ENCODE assay signal across 19 cellular contexts in the genomic region with DNA sequence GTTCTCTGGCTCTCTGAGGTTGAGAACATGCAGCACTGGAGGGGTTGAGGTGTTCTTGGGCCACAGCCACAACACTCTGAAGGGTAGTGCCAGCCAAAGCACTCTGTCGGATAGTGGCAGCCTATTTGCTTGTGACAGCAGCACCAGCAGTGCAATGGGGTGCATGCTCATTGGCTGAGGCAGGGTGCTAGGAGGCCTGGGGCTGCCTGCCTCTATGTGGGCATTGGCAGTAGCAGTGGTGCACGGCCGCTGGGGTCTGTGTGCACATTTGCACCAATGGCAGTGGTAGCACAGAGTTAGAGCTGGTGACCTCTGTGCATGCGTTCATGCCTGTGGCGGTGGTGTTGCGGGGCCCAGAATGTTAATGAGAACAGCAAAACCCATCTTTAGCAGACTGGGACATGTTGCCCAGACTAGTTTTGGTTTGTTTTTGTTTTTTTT. TPM values are rescaled to one million over a fixed set of nuclear protein-coding genes. Genes with fewer than 3 reads are reported as not detected.
DNase-seq lines count a peak whose midpoint lies in the region; ATAC-seq and TF ChIP-seq lines count a peak whose summit lies in the region.
"Had no signal": no experiment of that assay in that cellular context is flagged by ENCODE, and none has a peak within 500 bp of the region (broad histone marks: within the 10 kb centered on the region; RNA-seq: fewer than 3 reads in every experiment).

No MANE protein-coding gene starts in this region.

- TF ChIP-seq CTCF in endothelial cell (IDR thresholded peaks at IDR 0.05; ENCODE audit: unreplicated experiment), result no peak

- no peak overlapping the region for H3K4me3 Mint-ChIP-seq in CD4-positive, alpha-beta memory T cell
- H3K4me3 Mint-ChIP-seq in endothelial cell (ENCODE audit: unreplicated experiment), result peak overlapping the region; percentile 62
- no peak overlapping the region for H3K4me3 Mint-ChIP-seq in stimulated activated effector memory CD8-positive, alpha-beta T cell treated with anti-CD3 and anti-CD28 coated beads, Interleukin-12 subunit alpha, Interleukin-12 subunit beta, amount 100 ng/mL, for 72 hours
- no peak overlapping the region for H3K4me3 Mint-ChIP-seq in activated naive CD8-positive, alpha-beta T cell treated with anti-CD3 and anti-CD28 coated beads for 36 hours
- H3K4me3 Mint-ChIP-seq: CD14-positive monocyte; CD8-positive, alpha-beta T cell; HFFc6 had no signal

- ATAC-seq in Right ventricle myocardium superior (ENCODE audit: poor library complexity), result peak; percentile 18
- no peak for ATAC-seq in stimulated activated effector memory CD8-positive, alpha-beta T cell treated with anti-CD3 and anti-CD28 coated beads, Interleukin-12 subunit alpha, Interleukin-12 subunit beta, amount 100 ng/mL, for 72 hours
- ATAC-seq: CD8-positive, alpha-beta T cell; HCT116 had no signal

- no peaks in the 10 kb centered on the region for H3K27me3 ChIP-seq in CD4-positive, alpha-beta memory T cell (ENCODE audit: insufficient read depth, low read length)
- H3K27me3 ChIP-seq: BLaER1 had no signal

- H3K9me3 ChIP-seq in CD4-positive, alpha-beta memory T cell (ENCODE audit: control insufficient read depth in 1 of 2, low read length in 2 of 2), result no peaks in the 10 kb centered on the region
- H3K9me3 ChIP-seq: BLaER1 had no signal

- H3K27ac ChIP-seq in CD4-positive, alpha-beta memory T cell (ENCODE audit: low read depth, low read length), result no peak overlapping the region
- H3K27ac ChIP-seq: BLaER1, HL-60 had no signal

- no peak overlapping the region for H3K4me3 ChIP-seq in CD4-positive, alpha-beta memory T cell (ENCODE audit: low read length in 2 of 2)
- H3K4me3 ChIP-seq: BLaER1 had no signal

- DNase-seq in Right ventricle myocardium superior, result no peak
- DNase-seq in cardiac septum (ENCODE audit: low spot score), result no peak
- DNase-seq in CD4-positive, alpha-beta memory T cell, result no peak
- no peak for DNase-seq in endothelial cell (ENCODE audit: low spot score)
- DNase-seq in stimulated activated effector memory CD8-positive, alpha-beta T cell treated with anti-CD3 and anti-CD28 coated beads, Interleukin-12 subunit alpha, Interleukin-12 subunit beta, amount 100 ng/mL, for 72 hours (ENCODE audit: low spot score in 2 of 2), result no peak
- no peak for DNase-seq in activated naive CD8-positive, alpha-beta T cell treated with anti-CD3 and anti-CD28 coated beads for 36 hours
- no peak for DNase-seq in posterior vena cava (ENCODE audit: low spot score)
- DNase-seq: 8988T; Calu3; CD8-positive, alpha-beta T cell; DMS79 treated with DMSO at 0.1 percent for 48 hours; GF-D8; GOT3; H7; HFFc6 had no signal

- peaks cover 32% of the 10 kb centered on the region for H3K36me3 ChIP-seq in CD4-positive, alpha-beta memory T cell (ENCODE audit: insufficient read depth, low read length)

- peaks cover 6% of the 10 kb centered on the region for H3K4me1 ChIP-seq in CD4-positive, alpha-beta memory T cell (ENCODE audit: insufficient read depth, low read length)

- intact Hi-C loops in Right ventricle myocardium superior (cut with DNase I), result loop anchor here (10.0 kb wide), 1 partner anchor 48 kb away; no protein-coding TSS in a partner anchor
- intact Hi-C loops in cardiac septum (cut with DNase I), result no loop called here
- intact Hi-C loops in CD4-positive, alpha-beta memory T cell (cut with micrococcal nuclease), result no loop called here
- intact Hi-C loops in posterior vena cava (cut with DNase I), result no loop called here

- peaks cover 2 to 6% (median 4%) of the 10 kb centered on the region in 4 donors for H3K4me1 Mint-ChIP-seq in CD4-positive, alpha-beta memory T cell
- peaks cover 5% of the 10 kb centered on the region for H3K4me1 Mint-ChIP-seq in endothelial cell (ENCODE audit: unreplicated experiment)
- H3K4me1 Mint-ChIP-seq in stimulated activated effector memory CD8-positive, alpha-beta T cell treated with anti-CD3 and anti-CD28 coated beads, Interleukin-12 subunit alpha, Interleukin-12 subunit beta, amount 100 ng/mL, for 72 hours, result peaks cover 8% of the 10 kb centered on the region
- H3K4me1 Mint-ChIP-seq in activated naive CD8-positive, alpha-beta T cell treated with anti-CD3 and anti-CD28 coated beads for 36 hours, result peaks cover 5% of the 10 kb centered on the region

- POLR2A ChIA-PET in CD4-positive, alpha-beta memory T cell (lab: Charles Lee; ENCODE audit: partially characterized antibody), result no interaction called here

- H3K27me3 Mint-ChIP-seq in CD4-positive, alpha-beta memory T cell, result no peaks in the 10 kb centered on the region
- peaks cover 3% of the 10 kb centered on the region for H3K27me3 Mint-ChIP-seq in endothelial cell (ENCODE audit: unreplicated experiment)
- no peaks in the 10 kb centered on the region for H3K27me3 Mint-ChIP-seq in activated naive CD8-positive, alpha-beta T cell treated with anti-CD3 and anti-CD28 coated beads for 36 hours

- H3K27ac Mint-ChIP-seq in CD4-positive, alpha-beta memory T cell, result peak overlapping the region in 4 of 7 donors; percentile 45 to 76 (median 62)
- no peak overlapping the region for H3K27ac Mint-ChIP-seq in endothelial cell (ENCODE audit: unreplicated experiment)
- H3K27ac Mint-ChIP-seq in stimulated activated effector memory CD8-positive, alpha-beta T cell treated with anti-CD3 and anti-CD28 coated beads, Interleukin-12 subunit alpha, Interleukin-12 subunit beta, amount 100 ng/mL, for 72 hours, result peak overlapping the region; percentile 50
- no peak overlapping the region for H3K27ac Mint-ChIP-seq in activated naive CD8-positive, alpha-beta T cell treated with anti-CD3 and anti-CD28 coated beads for 36 hours
- H3K27ac Mint-ChIP-seq: CD14-positive monocyte; CD8-positive, alpha-beta T cell; HFFc6 had no signal

- H3K36me3 Mint-ChIP-seq in CD4-positive, alpha-beta memory T cell, result peaks cover 36 to 52% of the 10 kb centered on the region in 2 donors
- peaks cover 23% of the 10 kb centered on the region for H3K36me3 Mint-ChIP-seq in endothelial cell (ENCODE audit: low read depth, unreplicated experiment)
- H3K36me3 Mint-ChIP-seq in stimulated activated effector memory CD8-positive, alpha-beta T cell treated with anti-CD3 and anti-CD28 coated beads, Interleukin-12 subunit alpha, Interleukin-12 subunit beta, amount 100 ng/mL, for 72 hours, result peaks cover 71% of the 10 kb centered on the region
- peaks cover 12% of the 10 kb centered on the region for H3K36me3 Mint-ChIP-seq in activated naive CD8-positive, alpha-beta T cell treated with anti-CD3 and anti-CD28 coated beads for 36 hours

- no peaks in the 10 kb centered on the region for H3K9me3 Mint-ChIP-seq in CD4-positive, alpha-beta memory T cell
- H3K9me3 Mint-ChIP-seq in endothelial cell (ENCODE audit: unreplicated experiment), result no peaks in the 10 kb centered on the region
- no peaks in the 10 kb centered on the region for H3K9me3 Mint-ChIP-seq in stimulated activated effector memory CD8-positive, alpha-beta T cell treated with anti-CD3 and anti-CD28 coated beads, Interleukin-12 subunit alpha, Interleukin-12 subunit beta, amount 100 ng/mL, for 72 hours
- no peaks in the 10 kb centered on the region for H3K9me3 Mint-ChIP-seq in activated naive CD8-positive, alpha-beta T cell treated with anti-CD3 and anti-CD28 coated beads for 36 hours
- H3K9me3 Mint-ChIP-seq: CD8-positive, alpha-beta T cell; HFFc6 had no signal

- CTCF ChIA-PET in CD4-positive, alpha-beta memory T cell (lab: Charles Lee; ENCODE audit: partially characterized antibody), result no interaction called here

RNA-seq across cellular contexts. Expression of gene PI4KA, which starts 25.4 kb away (rescaled TPM):
- total RNA-seq in Right ventricle myocardium superior (38.4 TPM), cardiac septum (52.6 TPM), endothelial cell (ENCODE audit: unreplicated experiment) (65.3 TPM), posterior vena cava (10 to 100 TPM; 83.9 to 97.9 TPM)
- 100 to 1,000 TPM; 142 to 145 TPM for total RNA-seq in CD4-positive, alpha-beta memory T cell
- polyA plus RNA-seq in CD4-positive, alpha-beta memory T cell, result 10 to 100 TPM; 31.5 to 78.5 TPM
- total RNA-seq in activated naive CD8-positive, alpha-beta T cell treated with anti-CD3 and anti-CD28 coated beads for 36 hours, result 10 to 100 TPM; 49.3 to 51.3 TPM

RNA-seq across cellular contexts. Expression of gene SNAP29, which starts 25.6 kb away (rescaled TPM):
- total RNA-seq in Right ventricle myocardium superior (22.3 TPM), cardiac septum (23.6 TPM), endothelial cell (ENCODE audit: unreplicated experiment) (22.7 TPM), posterior vena cava (10 to 100 TPM; 22.9 to 25.5 TPM)
- 10 to 100 TPM; 24.4 to 26.1 TPM for total RNA-seq in CD4-positive, alpha-beta memory T cell
- polyA plus RNA-seq in CD4-positive, alpha-beta memory T cell, result 10 to 100 TPM; 18.8 to 27.8 TPM
- 10 to 100 TPM; 21.5 to 22.1 TPM for total RNA-seq in activated naive CD8-positive, alpha-beta T cell treated with anti-CD3 and anti-CD28 coated beads for 36 hours

RNA-seq across cellular contexts. Expression of gene SERPIND1, which starts 59.3 kb away (rescaled TPM):
- total RNA-seq in Right ventricle myocardium superior (0.08 TPM), cardiac septum (0.13 TPM), endothelial cell (ENCODE audit: unreplicated experiment) (0.18 TPM), posterior vena cava (not detected)
- not detected for total RNA-seq in CD4-positive, alpha-beta memory T cell
- under 1 TPM; 0.07 to 0.29 TPM for polyA plus RNA-seq in CD4-positive, alpha-beta memory T cell
- not detected for total RNA-seq in activated naive CD8-positive, alpha-beta T cell treated with anti-CD3 and anti-CD28 coated beads for 36 hours
- total RNA-seq: Calu3; CD8-positive, alpha-beta T cell had no signal
- polyA plus RNA-seq: CD14-positive monocyte had no signal

Comparison
In these comparisons a context has a peak if more than half of its experiments do, and no peak if none do; other contexts are left out.
1. H3K27ac Mint-ChIP-seq: peak in CD4-positive, alpha-beta memory T cell (4 of 7) and stimulated activated effector memory CD8-positive, alpha-beta T cell treated with anti-CD3 and anti-CD28 coated beads, Interleukin-12 subunit alpha, Interleukin-12 subunit beta, amount 100 ng/mL, for 72 hours (single experiment); none in endothelial cell (single experiment) and activated naive CD8-positive, alpha-beta T cell treated with anti-CD3 and anti-CD28 coated beads for 36 hours (single experiment).